In genomic region chr1:109546311-109547109, GRCh38 we compare ENCODE assay signal across 8 cellular contexts. TPM values are rescaled to one million over a fixed set of nuclear protein-coding genes. Genes with fewer than 3 reads are reported as not detected.
A peak's percentile ranks its signal among the peaks of the same experiment; 100 is the strongest.
DNase-seq lines count a peak whose midpoint lies in the region; ATAC-seq, FAIRE-seq and TF ChIP-seq lines count a peak whose summit lies in the region.

No MANE protein-coding gene starts in this region.

- DNase-seq in A549 (ENCODE audit: low read depth in 1 of 2, low spot score in 1 of 2) = peak; percentile 79 to 83
- DNase-seq in NOMO-1 treated with dmso at 0.1 percent for 144 hours (lab: John Stamatoyannopoulos, UW; ENCODE audit: unreplicated experiment) = peak; percentile 87
- peak; percentile 86 for DNase-seq in activated CD8-positive, alpha-beta memory T cell treated with anti-CD3 and anti-CD28 coated beads, Interleukin-2, amount 50 U/mL, for 24 hours (ENCODE audit: extremely low read depth)
- DNase-seq in endothelial cell (ENCODE audit: low spot score) = peak; percentile 92
- peak; percentile 69 to 88 for DNase-seq in mesothelial cell of epicardium (ENCODE audit: low spot score in 2 of 2, unreplicated experiment in 2 of 2)
- DNase-seq in stimulated activated CD8-positive, alpha-beta memory T cell treated with anti-CD3 and anti-CD28 coated beads, Interleukin-15, amount 100 ng/mL, for 1 hour (ENCODE audit: low read depth) = peak; percentile 90

- CTCF ChIA-PET in A549 (lab: Yijun Ruan, JAX) = interaction anchor here (0.7 to 13.0 kb wide), 36 partner anchors 12 to 499 kb away, joined by 3 to 149 read pairs (median 4); partner anchors contain the start of genes AHCYL1 and CYB561D1

- ATAC-seq in A549 = peak; percentile 70 to 78; a peak in 5 of 6 replicates
- peak; percentile 47 for ATAC-seq in GM18867 (IDR thresholded peaks at IDR 0.05; ENCODE audit: unreplicated experiment)

- H3K4me1 Mint-ChIP-seq in endothelial cell (ENCODE audit: unreplicated experiment) = peaks cover 40% of the 10 kb centered on the region
- H3K4me1 Mint-ChIP-seq in mesothelial cell of epicardium = peaks cover 38% of the 10 kb centered on the region

- peak overlapping the region; percentile 97 for H3K4me3 Mint-ChIP-seq in endothelial cell (ENCODE audit: unreplicated experiment)
- peak overlapping the region; percentile 97 for H3K4me3 Mint-ChIP-seq in mesothelial cell of epicardium

- H3K27me3 ChIP-seq in HUES48 (ENCODE audit: control insufficient read depth, insufficient read depth, low read length) = no peaks in the 10 kb centered on the region

- peak overlapping the region; percentile 95 to 96 for H3K27ac ChIP-seq in A549
- peak overlapping the region; percentile 67 for H3K27ac ChIP-seq in HUES48 (ENCODE audit: low read depth, low read length)

- 10% methylated on average over 5 of the region's 5 CpGs for WGBS in A549 (ENCODE audit: missing lambda C conversion rate)

- H3K4me3 ChIP-seq in A549 (peak overlapping the region; percentile 99; the same call in 2 of the 3 replicates), HUES48 (ENCODE audit: low read depth, low read length) (peak overlapping the region; percentile 99; the same call in 1 of the 2 replicates)

- FAIRE-seq in A549 (lab: Jason Lieb, UNC) = no peak

- TF ChIP-seq RAD21 in A549 (conservative IDR thresholded peaks at IDR 0.05 in 1 of 2, IDR thresholded peaks at IDR 0.05 in 1 of 2) = peak; percentile 83 to 90

- peak overlapping the region; percentile 86 for H3K4me2 ChIP-seq in A549

- H3K9ac ChIP-seq in HUES48 (ENCODE audit: low read depth, low read length) = no peak overlapping the region; the same call in 1 of the 2 replicates

- H3K9me3 ChIP-seq in A549 (no peaks in the 10 kb centered on the region), HUES48 (ENCODE audit: control insufficient read depth, insufficient read depth, low read length) (no peaks in the 10 kb centered on the region)

- TF ChIP-seq CTCF in A549 (IDR thresholded peaks at IDR 0.05) (peak; percentile 81), endothelial cell (IDR thresholded peaks at IDR 0.05; ENCODE audit: unreplicated experiment) (peak; percentile 82), mesothelial cell of epicardium (IDR thresholded peaks at IDR 0.05; ENCODE audit: unreplicated experiment) (peak; percentile 82)

- TF ChIP-seq EP300 in A549 (IDR thresholded peaks at IDR 0.05) = no peak

- POLR2A ChIA-PET in A549 (lab: Yijun Ruan, JAX) = interaction anchor here (1.3 kb wide), 1 partner anchor 93 kb away, joined by 7 read pairs; no protein-coding TSS in a partner anchor

- H3K4me1 ChIP-seq in A549 (peaks cover 21% of the 10 kb centered on the region), HUES48 (ENCODE audit: control insufficient read depth, insufficient read depth, low read length) (peaks cover 20% of the 10 kb centered on the region)

- H3K36me3 ChIP-seq in HUES48 (ENCODE audit: control insufficient read depth, insufficient read depth, low read length) = no peaks in the 10 kb centered on the region

- peaks cover 6% of the 10 kb centered on the region for H3K36me3 Mint-ChIP-seq in endothelial cell (ENCODE audit: low read depth, unreplicated experiment)
- H3K36me3 Mint-ChIP-seq in mesothelial cell of epicardium = peaks cover 1% of the 10 kb centered on the region

- H3K27ac Mint-ChIP-seq in endothelial cell (ENCODE audit: unreplicated experiment) (peak overlapping the region; percentile 94), mesothelial cell of epicardium (peak overlapping the region; percentile 100)

- no peak for TF ChIP-seq POLR2A in A549 (IDR thresholded peaks at IDR 0.05; ENCODE audit: low read length)

- no peaks in the 10 kb centered on the region for H3K9me3 Mint-ChIP-seq in endothelial cell (ENCODE audit: unreplicated experiment)
- H3K9me3 Mint-ChIP-seq in mesothelial cell of epicardium = no peaks in the 10 kb centered on the region

- H3K27me3 Mint-ChIP-seq in endothelial cell (ENCODE audit: unreplicated experiment) = peaks cover 15% of the 10 kb centered on the region
- H3K27me3 Mint-ChIP-seq in mesothelial cell of epicardium (ENCODE audit: low read depth) = peaks cover 16% of the 10 kb centered on the region

TF ChIP-seq in A549, 52 proteins besides CTCF, POLR2A, EP300 and RAD21:
- TF ChIP-seq FOSB (CRISPR knock-in tag; IDR thresholded peaks at IDR 0.05) = no peak
- TF ChIP-seq SMC3 (IDR thresholded peaks at IDR 0.05) = peak; percentile 78
- no peak for TF ChIP-seq GATA3 (IDR thresholded peaks at IDR 0.05; ENCODE audit: borderline replicate concordance)
- TF ChIP-seq HOXB5 (CRISPR knock-in tag; IDR thresholded peaks at IDR 0.05) = 0 out of 2 replicates have a peak, but pooled peaks have one; percentile 65

RNA-seq across cellular contexts. Expression of gene GNAI3, which starts 1.9 kb away (rescaled TPM):
- 6.1 and 8.7 TPM in 2 replicates for polyA plus RNA-seq in A549 (2011; rRNA removed)
- 2.0 TPM in 2 replicates for polyA plus RNA-seq in A549 (2012; cell fraction: cytosol; rRNA removed)
- 0.86 and 1.2 TPM in 2 replicates for polyA plus RNA-seq in A549 (2012; cell fraction: nucleus; rRNA removed)
- polyA plus RNA-seq in A549 (2017; fragmentation: RNase III; extraction: RNeasy Plus Mini Kit Qiagen cat#74134 plus additional on column Dnase treatment) = 5.3 to 5.6 TPM (median 5.6 TPM) in 3 replicates
- 4.0 and 4.6 TPM in 2 replicates for polyA minus RNA-seq in A549 (2011; rRNA and poly(A)+ RNA removed)
- 17.7 TPM for total RNA-seq in endothelial cell (ENCODE audit: unreplicated experiment)
- 7.8 to 8.2 TPM (median 8.2 TPM) in 3 replicates for total RNA-seq in mesothelial cell of epicardium

RNA-seq across cellular contexts. Expression of gene GPR61, which starts 6.8 kb away (rescaled TPM):
- polyA plus RNA-seq in A549 (2011; rRNA removed) (0.14 TPM in 1 of 2 replicates, not detected in the other), A549 (2017; fragmentation: RNase III; extraction: RNeasy Plus Mini Kit Qiagen cat#74134 plus additional on column Dnase treatment) (not detected in 3 replicates)
- polyA plus RNA-seq in A549 (2012; cell fraction: cytosol; rRNA removed) = not detected in 2 replicates
- polyA plus RNA-seq in A549 (2012; cell fraction: nucleus; rRNA removed) = not detected in 2 replicates
- polyA minus RNA-seq in A549 (2011; rRNA and poly(A)+ RNA removed) = not detected in 2 replicates
- total RNA-seq in endothelial cell (ENCODE audit: unreplicated experiment) (not detected), mesothelial cell of epicardium (not detected in 3 replicates)

RNA-seq across cellular contexts. Expression of gene AMIGO1, which starts 37.0 kb away (rescaled TPM):
- polyA plus RNA-seq in A549 (2011; rRNA removed) (0.43 and 0.85 TPM in 2 replicates), A549 (2017; fragmentation: RNase III; extraction: RNeasy Plus Mini Kit Qiagen cat#74134 plus additional on column Dnase treatment) (1.1 to 1.3 TPM (median 1.2 TPM) in 3 replicates)
- polyA plus RNA-seq in A549 (2012; cell fraction: cytosol; rRNA removed) = 0.32 and 0.56 TPM in 2 replicates
- 0.36 and 0.37 TPM in 2 replicates for polyA plus RNA-seq in A549 (2012; cell fraction: nucleus; rRNA removed)
- polyA minus RNA-seq in A549 (2011; rRNA and poly(A)+ RNA removed) = 0.49 and 1.1 TPM in 2 replicates
- total RNA-seq in endothelial cell (ENCODE audit: unreplicated experiment) (1.2 TPM), mesothelial cell of epicardium (5.0 to 5.4 TPM (median 5.1 TPM) in 3 replicates)

RNA-seq across cellular contexts. Expression of gene CYB561D1, which starts 52.6 kb away (rescaled TPM):
- polyA plus RNA-seq in A549 (2011; rRNA removed) = 4.0 and 4.9 TPM in 2 replicates
- 3.2 and 4.4 TPM in 2 replicates for polyA plus RNA-seq in A549 (2012; cell fraction: cytosol; rRNA removed)
- 4.5 and 6.2 TPM in 2 replicates for polyA plus RNA-seq in A549 (2012; cell fraction: nucleus; rRNA removed)
- polyA plus RNA-seq in A549 (2017; fragmentation: RNase III; extraction: RNeasy Plus Mini Kit Qiagen cat#74134 plus additional on column Dnase treatment) = 4.4 to 5.2 TPM (median 4.9 TPM) in 3 replicates
- polyA minus RNA-seq in A549 (2011; rRNA and poly(A)+ RNA removed) = 6.9 and 7.4 TPM in 2 replicates
- total RNA-seq in endothelial cell (ENCODE audit: unreplicated experiment) = 7.8 TPM
- 9.5 to 11.7 TPM (median 10.6 TPM) in 3 replicates for total RNA-seq in mesothelial cell of epicardium

Comparison
In these comparisons a context has a peak if more than half of its experiments do, and no peak if none do; other contexts are left out.
1. Peak in every context shown above with its lines: DNase-seq, ATAC-seq, H3K4me3 ChIP-seq and H3K27ac ChIP-seq.